1 cellular context compared by ENCODE assay signal in the genomic region with DNA sequence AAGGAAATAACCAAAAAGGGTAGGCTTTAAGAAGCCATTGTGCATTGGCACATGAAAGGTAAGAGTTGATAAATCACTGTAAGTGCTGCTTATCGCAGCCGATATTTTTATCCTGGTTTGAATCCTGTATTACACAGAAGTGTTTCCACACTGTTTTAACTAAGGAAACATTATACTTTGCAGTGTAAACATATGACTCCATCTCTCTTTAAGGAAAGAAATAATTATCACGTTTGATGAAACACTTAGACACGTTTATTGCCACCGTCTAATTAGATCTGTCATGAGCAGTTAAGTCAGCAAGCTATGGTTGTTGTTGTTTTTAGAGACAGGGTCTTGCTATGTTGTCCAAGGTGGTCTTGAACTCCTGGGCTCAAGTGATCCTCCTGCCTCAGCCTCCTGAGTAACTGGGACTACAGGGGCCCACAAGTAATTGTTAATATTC.
TF ChIP-seq lines count a peak whose summit lies in the region.

No MANE protein-coding gene starts in this region.

TF ChIP-seq in GM23338, 12 proteins besides CTCF, POLR2A, EP300 and RAD21 (continued from another document):
- TF ChIP-seq, protein P1, sequence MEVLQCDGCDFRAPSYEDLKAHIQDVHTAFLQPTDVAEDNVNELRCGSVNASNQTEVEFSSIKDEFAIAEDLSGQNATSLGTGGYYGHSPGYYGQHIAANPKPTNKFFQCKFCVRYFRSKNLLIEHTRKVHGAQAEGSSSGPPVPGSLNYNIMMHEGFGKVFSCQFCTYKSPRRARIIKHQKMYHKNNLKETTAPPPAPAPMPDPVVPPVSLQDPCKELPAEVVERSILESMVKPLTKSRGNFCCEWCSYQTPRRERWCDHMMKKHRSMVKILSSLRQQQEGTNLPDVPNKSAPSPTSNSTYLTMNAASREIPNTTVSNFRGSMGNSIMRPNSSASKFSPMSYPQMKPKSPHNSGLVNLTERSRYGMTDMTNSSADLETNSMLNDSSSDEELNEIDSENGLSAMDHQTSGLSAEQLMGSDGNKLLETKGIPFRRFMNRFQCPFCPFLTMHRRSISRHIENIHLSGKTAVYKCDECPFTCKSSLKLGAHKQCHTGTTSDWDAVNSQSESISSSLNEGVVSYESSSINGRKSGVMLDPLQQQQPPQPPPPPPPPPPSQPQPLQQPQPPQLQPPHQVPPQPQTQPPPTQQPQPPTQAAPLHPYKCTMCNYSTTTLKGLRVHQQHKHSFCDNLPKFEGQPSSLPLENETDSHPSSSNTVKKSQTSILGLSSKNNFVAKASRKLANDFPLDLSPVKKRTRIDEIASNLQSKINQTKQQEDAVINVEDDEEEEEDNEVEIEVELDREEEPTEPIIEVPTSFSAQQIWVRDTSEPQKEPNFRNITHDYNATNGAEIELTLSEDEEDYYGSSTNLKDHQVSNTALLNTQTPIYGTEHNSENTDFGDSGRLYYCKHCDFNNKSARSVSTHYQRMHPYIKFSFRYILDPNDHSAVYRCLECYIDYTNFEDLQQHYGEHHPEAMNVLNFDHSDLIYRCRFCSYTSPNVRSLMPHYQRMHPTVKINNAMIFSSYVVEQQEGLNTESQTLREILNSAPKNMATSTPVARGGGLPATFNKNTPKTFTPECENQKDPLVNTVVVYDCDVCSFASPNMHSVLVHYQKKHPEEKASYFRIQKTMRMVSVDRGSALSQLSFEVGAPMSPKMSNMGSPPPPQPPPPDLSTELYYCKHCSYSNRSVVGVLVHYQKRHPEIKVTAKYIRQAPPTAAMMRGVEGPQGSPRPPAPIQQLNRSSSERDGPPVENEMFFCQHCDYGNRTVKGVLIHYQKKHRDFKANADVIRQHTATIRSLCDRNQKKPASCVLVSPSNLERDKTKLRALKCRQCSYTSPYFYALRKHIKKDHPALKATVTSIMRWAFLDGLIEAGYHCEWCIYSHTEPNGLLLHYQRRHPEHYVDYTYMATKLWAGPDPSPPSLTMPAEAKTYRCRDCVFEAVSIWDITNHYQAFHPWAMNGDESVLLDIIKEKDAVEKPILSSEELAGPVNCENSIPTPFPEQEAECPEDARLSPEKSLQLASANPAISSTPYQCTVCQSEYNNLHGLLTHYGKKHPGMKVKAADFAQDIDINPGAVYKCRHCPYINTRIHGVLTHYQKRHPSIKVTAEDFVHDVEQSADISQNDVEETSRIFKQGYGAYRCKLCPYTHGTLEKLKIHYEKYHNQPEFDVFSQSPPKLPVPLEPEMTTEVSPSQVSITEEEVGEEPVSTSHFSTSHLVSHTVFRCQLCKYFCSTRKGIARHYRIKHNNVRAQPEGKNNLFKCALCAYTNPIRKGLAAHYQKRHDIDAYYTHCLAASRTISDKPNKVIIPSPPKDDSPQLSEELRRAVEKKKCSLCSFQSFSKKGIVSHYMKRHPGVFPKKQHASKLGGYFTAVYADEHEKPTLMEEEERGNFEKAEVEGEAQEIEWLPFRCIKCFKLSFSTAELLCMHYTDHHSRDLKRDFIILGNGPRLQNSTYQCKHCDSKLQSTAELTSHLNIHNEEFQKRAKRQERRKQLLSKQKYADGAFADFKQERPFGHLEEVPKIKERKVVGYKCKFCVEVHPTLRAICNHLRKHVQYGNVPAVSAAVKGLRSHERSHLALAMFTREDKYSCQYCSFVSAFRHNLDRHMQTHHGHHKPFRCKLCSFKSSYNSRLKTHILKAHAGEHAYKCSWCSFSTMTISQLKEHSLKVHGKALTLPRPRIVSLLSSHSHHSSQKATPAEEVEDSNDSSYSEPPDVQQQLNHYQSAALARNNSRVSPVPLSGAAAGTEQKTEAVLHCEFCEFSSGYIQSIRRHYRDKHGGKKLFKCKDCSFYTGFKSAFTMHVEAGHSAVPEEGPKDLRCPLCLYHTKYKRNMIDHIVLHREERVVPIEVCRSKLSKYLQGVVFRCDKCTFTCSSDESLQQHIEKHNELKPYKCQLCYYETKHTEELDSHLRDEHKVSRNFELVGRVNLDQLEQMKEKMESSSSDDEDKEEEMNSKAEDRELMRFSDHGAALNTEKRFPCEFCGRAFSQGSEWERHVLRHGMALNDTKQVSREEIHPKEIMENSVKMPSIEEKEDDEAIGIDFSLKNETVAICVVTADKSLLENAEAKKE (CRISPR knock-in tag; IDR thresholded peaks at IDR 0.05), result no peak
